In the genomic region with DNA sequence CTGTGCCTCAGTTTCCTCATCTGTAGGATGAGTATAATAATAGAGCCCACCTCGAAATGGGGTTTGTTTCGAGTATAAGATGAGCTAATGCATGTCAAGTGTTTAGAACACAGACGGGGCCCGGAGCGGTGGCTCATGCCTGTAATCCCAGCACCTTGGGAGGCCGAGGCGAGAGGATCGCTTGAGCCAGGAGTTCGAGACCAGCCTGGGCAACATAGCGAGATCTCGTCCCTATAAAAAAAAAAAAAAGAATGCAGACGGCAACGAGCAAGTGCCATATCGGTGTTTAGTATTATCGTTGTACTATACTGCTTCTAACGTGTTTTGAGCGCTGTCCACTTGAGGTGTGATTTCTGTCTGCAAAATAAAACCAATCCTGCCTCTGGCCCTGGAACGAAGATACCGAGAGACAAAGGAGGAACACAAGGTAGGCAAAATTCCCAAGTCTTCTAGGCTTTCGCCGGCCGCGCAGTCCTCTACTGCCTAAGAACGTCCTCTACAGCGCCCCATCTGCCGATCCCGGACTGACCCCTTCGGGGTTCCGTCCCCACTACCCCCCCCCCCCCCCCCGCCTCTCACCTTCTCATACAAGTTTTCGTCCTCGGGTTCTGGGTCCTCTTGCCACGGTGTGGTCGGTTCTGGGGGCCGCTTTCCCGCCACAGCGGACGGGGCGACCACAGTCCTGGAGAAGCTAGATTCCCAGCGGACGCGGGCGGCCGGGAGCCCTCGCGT, we compare ENCODE assay signal across 8 cellular contexts. TPM values are rescaled to one million over a fixed set of nuclear protein-coding genes. Genes with fewer than 3 reads are reported as not detected.
A peak's percentile ranks its signal among the peaks of the same experiment; 100 is the strongest.
DNase-seq lines count a peak whose midpoint lies in the region; ATAC-seq and TF ChIP-seq lines count a peak whose summit lies in the region.

No MANE protein-coding gene starts in this region.

- DNase-seq in stimulated activated CD4-positive, alpha-beta T cell treated with anti-CD3 and anti-CD28 coated beads, Interleukin-12 subunit alpha, Interleukin-12 subunit beta, amount 100 ng/mL, for 4 hours: peak; percentile 22
- no peak for DNase-seq in stimulated activated CD4-positive, alpha-beta T cell treated with anti-CD3 and anti-CD28 coated beads, Interleukin-15, amount 100 ng/mL, for 24 hours
- DNase-seq in NT2/D1 (ENCODE audit: low read depth, low spot score) (no peak), breast epithelium (ENCODE audit: low spot score in 2 of 2) (no peak), inferior parietal cortex (ENCODE audit: extremely low spot score) (peak; percentile 7)

- peak overlapping the region; percentile 96 for H3K9ac ChIP-seq in NT2/D1 (ENCODE audit: insufficient read length, low read depth)

- H3K4me3 ChIP-seq in NT2/D1 (ENCODE audit: insufficient read length, low read depth) (peak overlapping the region; percentile 93), breast epithelium (peak overlapping the region; percentile 61 to 86 (median 70)), skin epidermis (peak overlapping the region; percentile 46 to 68 (median 56))

- H3K9me3 ChIP-seq in NT2/D1 (ENCODE audit: insufficient read depth, low read length) (no peaks in the 10 kb centered on the region), breast epithelium (no peaks in the 10 kb centered on the region)

- no peak for TF ChIP-seq CTCF in breast epithelium (IDR thresholded peaks at IDR 0.05)

- H3K36me3 ChIP-seq in NT2/D1 (ENCODE audit: insufficient read depth, insufficient read length, low read length): peaks cover 51% of the 10 kb centered on the region
- no peaks in the 10 kb centered on the region for H3K36me3 ChIP-seq in breast epithelium

- peak; percentile 11 for ATAC-seq in HG02798 (IDR thresholded peaks at IDR 0.05; ENCODE audit: poor library complexity, unreplicated experiment)
- no peak for ATAC-seq in GM19397 (IDR thresholded peaks at IDR 0.05; ENCODE audit: unreplicated experiment)

- peaks cover 9% of the 10 kb centered on the region for H3K4me1 ChIP-seq in NT2/D1 (ENCODE audit: insufficient read depth, insufficient read length)
- no peaks in the 10 kb centered on the region for H3K4me1 ChIP-seq in breast epithelium

- H3K27ac ChIP-seq in breast epithelium: peak overlapping the region; percentile 91 to 97
- peak overlapping the region; percentile 53 to 95 (median 90) for H3K27ac ChIP-seq in skin epidermis

- intact Hi-C loops in breast epithelium (cut with DNase I; ENCODE audit: low total_unique reads): no loop called here

- no peak for TF ChIP-seq POLR2A in breast epithelium (IDR thresholded peaks at IDR 0.05)

- no peaks in the 10 kb centered on the region for H3K27me3 ChIP-seq in NT2/D1 (ENCODE audit: insufficient read depth, insufficient read length)
- H3K27me3 ChIP-seq in breast epithelium: peaks cover 0 to 45% of the 10 kb centered on the region in 2 donors

RNA-seq across cellular contexts. Expression of gene NDUFB11, which starts 0.4 kb away (rescaled TPM):
- total RNA-seq in breast epithelium: 10 to 100 TPM; 49.3 to 61.0 (median 54.4) TPM

RNA-seq across cellular contexts. Expression of gene RBM10, which starts 1.0 kb away (rescaled TPM):
- 10 to 100 TPM; 28.2 to 33.1 (median 31.0) TPM for total RNA-seq in breast epithelium

RNA-seq across cellular contexts. Expression of gene UBA1, which starts 49.6 kb away (rescaled TPM):
- total RNA-seq in breast epithelium: 100 to 1,000 TPM; 109 to 149 (median 141) TPM

Comparison
In these comparisons a context has a peak if more than half of its experiments do, and no peak if none do; other contexts are left out.
1. DNase-seq: peak in stimulated activated CD4-positive, alpha-beta T cell treated with anti-CD3 and anti-CD28 coated beads, Interleukin-12 subunit alpha, Interleukin-12 subunit beta, amount 100 ng/mL, for 4 hours (single experiment) and inferior parietal cortex (single experiment); none in stimulated activated CD4-positive, alpha-beta T cell treated with anti-CD3 and anti-CD28 coated beads, Interleukin-15, amount 100 ng/mL, for 24 hours (single experiment), NT2/D1 (single experiment) and breast epithelium (0 of 2).
2. Peak in every context shown above with its lines, with median percentiles within 50 percentile points of each other: H3K4me3 ChIP-seq.